Comparison of ENCODE assay signal across 9 cellular contexts in the genomic region with DNA sequence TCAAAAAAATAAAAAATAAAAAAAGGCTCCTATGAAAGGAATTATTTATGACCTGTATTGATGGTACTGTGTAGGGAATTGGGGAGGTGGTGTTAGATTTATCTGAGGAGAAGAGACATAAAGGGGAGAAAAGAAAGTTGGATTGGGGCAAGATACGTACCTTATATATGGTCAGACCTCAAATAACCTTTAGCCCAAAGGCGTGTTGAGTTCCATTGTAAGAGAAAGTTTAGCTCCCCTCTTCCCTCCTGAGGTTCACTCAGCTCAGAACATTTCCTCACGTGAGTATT.
"Had no signal": no experiment of that assay in that cellular context is flagged by ENCODE, and none has a peak within 500 bp of the region (broad histone marks: within the 10 kb centered on the region; RNA-seq: fewer than 3 reads in every experiment).

No MANE protein-coding gene starts in this region.

- FAIRE-seq: H1, H54, HepG2 had no signal

- H3K27ac ChIP-seq: GM23248, HL-60, KMS-11 had no signal

- H2AFZ ChIP-seq: GM23248 had no signal

- DNase-seq: GM23248, H9, HCEC 1CT, KBM-7 had no signal

- H3K9ac ChIP-seq: GM23248, KMS-11 had no signal

- H3K4me3 Mint-ChIP-seq: H9 had no signal

- ATAC-seq: HepG2 had no signal

- H3K4me2 ChIP-seq: KMS-11 had no signal

- H3K4me3 ChIP-seq: GM23248 had no signal

- H3K9me3 Mint-ChIP-seq: H9 had no signal
